Comparison of ENCODE assay signal across 21 cellular contexts in genomic region chr5:67621040-67621397, GRCh38.
DNase-seq lines count a peak whose midpoint lies in the region; ATAC-seq, FAIRE-seq and TF ChIP-seq lines count a peak whose summit lies in the region.
"Had no signal": no experiment of that assay in that cellular context is flagged by ENCODE, and none has a peak within 500 bp of the region (broad histone marks: within the 10 kb centered on the region; RNA-seq: fewer than 3 reads in every experiment).

No MANE protein-coding gene starts in this region.

- CTCF ChIA-PET in GM12878 (lab: Yijun Ruan, JAX), result no interaction called here

- RAD21 ChIA-PET in GM12878 (lab: Charles Lee; ENCODE audit: unreplicated experiment), result no interaction called here

- intact Hi-C loops in GM12878 (cut with micrococcal nuclease; ENCODE audit: unreplicated experiment) (no loop called here), thyroid gland (cut with DNase I) (no loop called here)

- H3K36me3 Mint-ChIP-seq in stimulated activated effector memory CD8-positive, alpha-beta T cell treated with anti-CD3 and anti-CD28 coated beads, Interleukin-12 subunit alpha, Interleukin-12 subunit beta, amount 100 ng/mL, for 72 hours, result no peaks in the 10 kb centered on the region
- H3K36me3 Mint-ChIP-seq: IgD-negative memory B cell had no signal

- WGBS in GM12878 (ENCODE audit: insufficient coverage, insufficient replicate concordance, low lambda C conversion rate, missing lambda C conversion rate), result 0% methylated on average over 6 of the region's 6 CpGs
- WGBS in thyroid gland, 2 donors, result 93 to 94% methylated on average over 6 of the region's 6 CpGs

- no peaks in the 10 kb centered on the region for H3K9me3 Mint-ChIP-seq in stimulated activated effector memory CD8-positive, alpha-beta T cell treated with anti-CD3 and anti-CD28 coated beads, Interleukin-12 subunit alpha, Interleukin-12 subunit beta, amount 100 ng/mL, for 72 hours
- H3K9me3 Mint-ChIP-seq: IgD-negative memory B cell had no signal

- H3K27ac ChIP-seq in KMS-11 (peak overlapping the region; percentile 27; the same call in 1 of the 2 replicates), GM12878 (ENCODE audit: control insufficient read depth, insufficient read depth) (no peak overlapping the region), thyroid gland (no peak overlapping the region)
- H3K27ac ChIP-seq: HL-60, SJCRH30 had no signal

- FAIRE-seq in GM12878 (lab: Jason Lieb, UNC), result no peak
- FAIRE-seq: GM18507, H1 had no signal

- no peaks in the 10 kb centered on the region for H3K79me2 ChIP-seq in KMS-11 (ENCODE audit: insufficient read depth, low read depth)
- H3K79me2 ChIP-seq in GM12878 (ENCODE audit: control insufficient read depth, insufficient read depth, low read length), result no peaks in the 10 kb centered on the region

- POLR2A ChIA-PET in GM12878 (lab: Charles Lee), result no interaction called here

- TF ChIP-seq POLR2A in GM12878 (IDR thresholded peaks at IDR 0.05; ENCODE audit: low read depth, low read length) (no peak), thyroid gland (IDR thresholded peaks at IDR 0.05) (no peak)

- peak overlapping the region; percentile 66 for H3K4me2 ChIP-seq in KMS-11
- H3K4me2 ChIP-seq in GM12878 (ENCODE audit: control insufficient read depth, insufficient read depth), result no peak overlapping the region

- H3K36me3 ChIP-seq in KMS-11 (ENCODE audit: insufficient read depth), result no peaks in the 10 kb centered on the region
- H3K36me3 ChIP-seq in GM12878 (ENCODE audit: control insufficient read depth in 2 of 2, insufficient read depth in 2 of 2, low read length in 1 of 2), result no peaks in the 10 kb centered on the region
- H3K36me3 ChIP-seq in thyroid gland, result no peaks in the 10 kb centered on the region
- H3K36me3 ChIP-seq: SJCRH30 had no signal

- H2AFZ ChIP-seq in KMS-11 (ENCODE audit: low read depth) (peak overlapping the region; percentile 43; the same call in 1 of the 2 replicates), GM12878 (ENCODE audit: control insufficient read depth, low read depth, low read length) (no peak overlapping the region)

- ATAC-seq in GM18519 (IDR thresholded peaks at IDR 0.05; ENCODE audit: low FRiP score, unreplicated experiment) (peak; percentile 76), GM12878 (peak; percentile 84), HG02852 (IDR thresholded peaks at IDR 0.05; ENCODE audit: unreplicated experiment) (no peak)
- peak; percentile 31 for ATAC-seq in stimulated activated effector memory CD8-positive, alpha-beta T cell treated with anti-CD3 and anti-CD28 coated beads, Interleukin-12 subunit alpha, Interleukin-12 subunit beta, amount 100 ng/mL, for 72 hours
- ATAC-seq: HCT116, PC-3, Right ventricle myocardium inferior, SK-N-SH treated with all-trans-retinoic acid at 6 μM for 48 hours had no signal

- SMC1A ChIA-PET in GM12878 (lab: Charles Lee; ENCODE audit: uncharacterized antibody, unreplicated experiment), result interaction anchor here (0.7 kb wide), 1 partner anchor 10 kb away, joined by 3 read pairs; no protein-coding TSS in a partner anchor

- in situ Hi-C loops in GM12878 (cut with MboI), result no loop called here

- H3K27ac Mint-ChIP-seq in stimulated activated effector memory CD8-positive, alpha-beta T cell treated with anti-CD3 and anti-CD28 coated beads, Interleukin-12 subunit alpha, Interleukin-12 subunit beta, amount 100 ng/mL, for 72 hours, result no peak overlapping the region
- H3K27ac Mint-ChIP-seq: IgD-negative memory B cell had no signal

- DNase-seq in GM12878 (ENCODE audit: low read depth, low spot score) (no peak), DMS 273 treated with DMSO at 0.1 percent for 48 hours (lab: John Stamatoyannopoulos, UW) (no peak), thyroid gland (no peak)
- no peak for DNase-seq in stimulated activated effector memory CD8-positive, alpha-beta T cell treated with anti-CD3 and anti-CD28 coated beads, Interleukin-12 subunit alpha, Interleukin-12 subunit beta, amount 100 ng/mL, for 72 hours (ENCODE audit: low spot score in 2 of 2)
- no peak for DNase-seq in activated naive CD4-positive, alpha-beta T cell treated with Interleukin-2 at 50 U/mL for 16 hours
- DNase-seq: Calu3, DND-41, NCI-H1930, NCI-H446 treated with DMSO at 0.1 percent for 48 hours, SJCRH30 had no signal

- H3K9me3 ChIP-seq in GM12878 (replicated peaks; ENCODE audit: control insufficient read depth, insufficient read depth, low read length), result no peaks in the 10 kb centered on the region
- H3K9me3 ChIP-seq in thyroid gland, result no peaks in the 10 kb centered on the region
- H3K9me3 ChIP-seq: SJCRH30 had no signal

- H3K9ac ChIP-seq in KMS-11 (no peak overlapping the region), GM12878 (ENCODE audit: control insufficient read depth, insufficient read depth, low read length) (no peak overlapping the region)

- no peak overlapping the region for H3K4me3 ChIP-seq in KMS-11 (IDR thresholded peaks at IDR 0.05; ENCODE audit: insufficient read depth, low read depth, low read length)
- H3K4me3 ChIP-seq in GM12878, result no peak overlapping the region
- H3K4me3 ChIP-seq in thyroid gland (replicated peaks in 1 of 3), result no peak overlapping the region
- H3K4me3 ChIP-seq: SJCRH30 had no signal

- H3K4me3 Mint-ChIP-seq in stimulated activated effector memory CD8-positive, alpha-beta T cell treated with anti-CD3 and anti-CD28 coated beads, Interleukin-12 subunit alpha, Interleukin-12 subunit beta, amount 100 ng/mL, for 72 hours, result no peak overlapping the region
- H3K4me3 Mint-ChIP-seq: IgD-negative memory B cell had no signal

- TF ChIP-seq EP300 in GM12878 (IDR thresholded peaks at IDR 0.05; ENCODE audit: borderline replicate concordance in 1 of 2, control insufficient read depth in 1 of 2, low read depth in 2 of 2, low read length in 2 of 2), result no peak

- H3K27me3 ChIP-seq in KMS-11 (ENCODE audit: insufficient read depth, low read depth), result no peaks in the 10 kb centered on the region
- H3K27me3 ChIP-seq in GM12878 (replicated peaks in 1 of 2; ENCODE audit: control insufficient read depth in 2 of 2, insufficient read depth in 2 of 2, low read length in 1 of 2), result no peaks in the 10 kb centered on the region
- no peaks in the 10 kb centered on the region for H3K27me3 ChIP-seq in thyroid gland
- H3K27me3 ChIP-seq: SJCRH30 had no signal

- no peak for TF ChIP-seq RAD21 in GM12878 (IDR thresholded peaks at IDR 0.05; ENCODE audit: insufficient read depth, low read depth, low read length)

- H3K4me1 ChIP-seq in KMS-11 (ENCODE audit: low read depth, poor library complexity, severe bottlenecking) (peaks cover 33% of the 10 kb centered on the region), GM12878 (ENCODE audit: control insufficient read depth, insufficient read depth, low read length) (no peaks in the 10 kb centered on the region), thyroid gland (peaks cover 0 to 9% of the 10 kb centered on the region in 2 donors)
- H3K4me1 ChIP-seq: SJCRH30 had no signal

- no TSS peak for BruUV-seq in GM12878 (replicated peaks; lab: Mats Ljungman, UMichigan)

- TF ChIP-seq CTCF in KMS-11 (conservative IDR thresholded peaks at IDR 0.05; ENCODE audit: low read depth, low read length) (no peak), GM12878 (IDR thresholded peaks at IDR 0.05 in 2 of 3, conservative IDR thresholded peaks at IDR 0.05 in 1 of 3; ENCODE audit: control insufficient read depth in 2 of 3, extremely low read depth in 1 of 3, insufficient read depth in 1 of 3, low read depth in 3 of 3, low read length in 3 of 3) (no peak), thyroid gland (IDR thresholded peaks at IDR 0.05) (no peak)

- no peaks in the 10 kb centered on the region for H4K20me1 ChIP-seq in KMS-11 (ENCODE audit: insufficient read depth)
- H4K20me1 ChIP-seq in GM12878 (ENCODE audit: control insufficient read depth, insufficient read depth), result no peaks in the 10 kb centered on the region

- H3K4me1 Mint-ChIP-seq in stimulated activated effector memory CD8-positive, alpha-beta T cell treated with anti-CD3 and anti-CD28 coated beads, Interleukin-12 subunit alpha, Interleukin-12 subunit beta, amount 100 ng/mL, for 72 hours, result no peaks in the 10 kb centered on the region
- H3K4me1 Mint-ChIP-seq: IgD-negative memory B cell had no signal

TF ChIP-seq in GM12878, 131 proteins besides CTCF, POLR2A, EP300 and RAD21:
- no peak for TF ChIP-seq BRCA1 (IDR thresholded peaks at IDR 0.05; ENCODE audit: low read depth, low read length)
- peak; percentile 49; the same call in 1 of the 2 replicates for TF ChIP-seq PKNOX1 (IDR thresholded peaks at IDR 0.05)
TF ChIP-seq in GM12878: peak in this region for 1.
